In genomic region chr10:110340122-110340521, GRCh38 we compare ENCODE assay signal across 32 cellular contexts.
"Had no signal": no experiment of that assay in that cellular context is flagged by ENCODE, and none has a peak within 500 bp of the region (broad histone marks: within the 10 kb centered on the region; RNA-seq: fewer than 3 reads in every experiment).

No MANE protein-coding gene starts in this region.

- H3K9ac ChIP-seq: neural progenitor cell had no signal

- ATAC-seq: heart right ventricle; left cardiac atrium; mucosa of descending colon; natural killer cell treated with Interleukin-12 subunit alpha and Interleukin-12 subunit beta and Interleukin-15 and Interleukin-18, amount 100 ng/mL, for 72 hours; sciatic nerve; stimulated activated effector memory CD8-positive, alpha-beta T cell treated with anti-CD3 and anti-CD28 coated beads, Interleukin-12 subunit alpha, Interleukin-12 subunit beta, amount 100 ng/mL, for 72 hours; stimulated activated naive CD8-positive, alpha-beta T cell treated with anti-CD3 and anti-CD28 coated beads, Interleukin-15, Interleukin-2, amounts not matched to agents 100 U/mL and 50 U/mL, for 24 hours; upper lobe of right lung had no signal

- H3K27ac ChIP-seq: colonic mucosa, esophagus squamous epithelium, heart right ventricle, left lung, neural progenitor cell, prostate gland, right atrium auricular region, suprapubic skin, transverse colon, upper lobe of right lung, vagina had no signal

- H3K4me3 ChIP-seq: colonic mucosa, esophagus squamous epithelium, heart right ventricle, left lung, mucosa of descending colon, neural progenitor cell, prostate gland, right atrium auricular region, smooth muscle cell, suprapubic skin, transverse colon, upper lobe of right lung, vagina had no signal

- FAIRE-seq: endometrium, islet of Langerhans had no signal

- H3K27me3 ChIP-seq: colonic mucosa, left lung, neural progenitor cell, right atrium auricular region, upper lobe of right lung, vagina had no signal

- DNase-seq: colonic mucosa; dermis blood vessel endothelial cell; effector memory CD4-positive, alpha-beta T cell; erythroblast; esophagus squamous epithelium; foreskin melanocyte; glutamatergic neuron; heart right ventricle; hippocampal formation; left cardiac atrium; left lung; mesenchymal stem cell; mucosa of descending colon; naive B cell; stimulated activated CD4-positive, alpha-beta T cell treated with anti-CD3 and anti-CD28 coated beads, Interleukin-12 subunit alpha, Interleukin-12 subunit beta, amount 100 ng/mL, for 4 hours; stimulated activated CD4-positive, alpha-beta T cell treated with anti-CD3 and anti-CD28 coated beads, Interleukin-2, amount 100 ng/mL, for 24 hours; stimulated activated CD4-positive, alpha-beta T cell treated with anti-CD3 and anti-CD28 coated beads, Interleukin-4, amount 100 ng/mL, for 24 hours; stimulated activated naive CD8-positive, alpha-beta T cell treated with anti-CD3 and anti-CD28 coated beads, Interleukin-15, Interleukin-2, amounts not matched to agents 100 U/mL and 50 U/mL, for 24 hours; transverse colon; upper lobe of right lung had no signal

- H2AFZ ChIP-seq: neural progenitor cell had no signal

- H3K4me2 ChIP-seq: neural progenitor cell, smooth muscle cell had no signal

- H3K36me3 ChIP-seq: colonic mucosa, esophagus squamous epithelium, heart right ventricle, left lung, neural progenitor cell, prostate gland, right atrium auricular region, suprapubic skin, transverse colon, upper lobe of right lung, vagina had no signal

- H3K36me3 Mint-ChIP-seq: mesothelial cell of epicardium; naive B cell; natural killer cell treated with Interleukin-12 subunit alpha and Interleukin-12 subunit beta and Interleukin-15 and Interleukin-18, amount 100 ng/mL, for 72 hours; neural progenitor cell; stimulated activated effector memory CD8-positive, alpha-beta T cell treated with anti-CD3 and anti-CD28 coated beads, Interleukin-12 subunit alpha, Interleukin-12 subunit beta, amount 100 ng/mL, for 72 hours had no signal

- H3K4me3 Mint-ChIP-seq: mesothelial cell of epicardium; naive B cell; natural killer cell treated with Interleukin-12 subunit alpha and Interleukin-12 subunit beta and Interleukin-15 and Interleukin-18, amount 100 ng/mL, for 72 hours; neural progenitor cell; stimulated activated effector memory CD8-positive, alpha-beta T cell treated with anti-CD3 and anti-CD28 coated beads, Interleukin-12 subunit alpha, Interleukin-12 subunit beta, amount 100 ng/mL, for 72 hours had no signal

- H3K9me3 Mint-ChIP-seq: mesothelial cell of epicardium; naive B cell; natural killer cell treated with Interleukin-12 subunit alpha and Interleukin-12 subunit beta and Interleukin-15 and Interleukin-18, amount 100 ng/mL, for 72 hours; neural progenitor cell; stimulated activated effector memory CD8-positive, alpha-beta T cell treated with anti-CD3 and anti-CD28 coated beads, Interleukin-12 subunit alpha, Interleukin-12 subunit beta, amount 100 ng/mL, for 72 hours had no signal

- H3K9me3 ChIP-seq: colonic mucosa, esophagus squamous epithelium, heart right ventricle, left lung, mucosa of descending colon, prostate gland, right atrium auricular region, suprapubic skin, transverse colon, upper lobe of right lung, vagina had no signal

- H3K4me1 ChIP-seq: colonic mucosa, prostate gland had no signal

- H3K27ac Mint-ChIP-seq: mesothelial cell of epicardium; natural killer cell treated with Interleukin-12 subunit alpha and Interleukin-12 subunit beta and Interleukin-15 and Interleukin-18, amount 100 ng/mL, for 72 hours; neural progenitor cell; stimulated activated effector memory CD8-positive, alpha-beta T cell treated with anti-CD3 and anti-CD28 coated beads, Interleukin-12 subunit alpha, Interleukin-12 subunit beta, amount 100 ng/mL, for 72 hours had no signal
